8 cellular contexts compared by ENCODE assay signal in genomic region chr10:73253226-73253557, GRCh38. TPM values are rescaled to one million over a fixed set of nuclear protein-coding genes. Genes with fewer than 3 reads are reported as not detected.
DNase-seq lines count a peak whose midpoint lies in the region; ATAC-seq lines count a peak whose summit lies in the region.

No MANE protein-coding gene starts in this region.

- H3K27ac ChIP-seq in mucosa of rectum (ENCODE audit: low read depth in 2 of 2, low read length in 2 of 2) = peak overlapping the region; percentile 89 to 94

- H3K4me1 ChIP-seq in mucosa of rectum (ENCODE audit: control insufficient read depth in 2 of 2, insufficient read depth in 2 of 2, low read length in 2 of 2) = peaks cover 13 to 18% of the 10 kb centered on the region in 2 donors

- no peaks in the 10 kb centered on the region for H3K9me3 ChIP-seq in mucosa of rectum (ENCODE audit: control insufficient read depth in 2 of 2, low read length in 2 of 2)

- H3K36me3 ChIP-seq in mucosa of rectum (ENCODE audit: control insufficient read depth in 2 of 2, insufficient read depth in 2 of 2, low read length in 2 of 2) = peaks cover 13 to 16% of the 10 kb centered on the region in 2 donors

- H3K9ac ChIP-seq in mucosa of rectum (ENCODE audit: low read depth in 1 of 2, low read length in 2 of 2) = peak overlapping the region; percentile 91 to 93

- no peak for ATAC-seq in GM19324 (IDR thresholded peaks at IDR 0.05; ENCODE audit: low FRiP score, unreplicated experiment)

- DNase-seq in NCI-H2171 treated with DMSO at 0.1 percent for 48 hours (lab: John Stamatoyannopoulos, UW) = peak; percentile 31
- no peak for DNase-seq in NCI-H2171 (lab: John Stamatoyannopoulos, UW)
- DNase-seq in M059J (ENCODE audit: low read depth) = peak; percentile 12
- DNase-seq in cerebellar cortex (ENCODE audit: low spot score) = peak; percentile 29
- DNase-seq in activated CD8-positive, alpha-beta memory T cell treated with anti-CD3 and anti-CD28 coated beads for 24 hours = no peak
- DNase-seq in NCI-H774 (lab: John Stamatoyannopoulos, UW) = no peak

- H3K4me3 ChIP-seq in mucosa of rectum (ENCODE audit: low read length in 2 of 2) = peak overlapping the region; percentile 97 to 100

- no peaks in the 10 kb centered on the region for H3K27me3 ChIP-seq in mucosa of rectum (ENCODE audit: control insufficient read depth in 2 of 2, insufficient read depth in 2 of 2, low read length in 2 of 2)

RNA-seq across cellular contexts. Expression of gene MRPS16, which starts 0.7 kb away (rescaled TPM):
- total RNA-seq in M059J (2014; rRNA removed; shearing (Covaris generic)) = 54.2 and 66.5 TPM in 2 replicates

RNA-seq across cellular contexts. Expression of gene DNAJC9, which starts 6.1 kb away (rescaled TPM):
- 58.5 and 63.3 TPM in 2 replicates for total RNA-seq in M059J (2014; rRNA removed; shearing (Covaris generic))

Comparison
In these comparisons a context has a peak if more than half of its experiments do, and no peak if none do; other contexts are left out.
1. DNase-seq: peak in NCI-H2171 treated with DMSO at 0.1 percent for 48 hours (single experiment), M059J (single experiment) and cerebellar cortex (single experiment); none in NCI-H2171 (single experiment), activated CD8-positive, alpha-beta memory T cell treated with anti-CD3 and anti-CD28 coated beads for 24 hours (single experiment) and NCI-H774 (single experiment).